1 cellular context compared by ENCODE assay signal in genomic region chr17:63842540-63843386, GRCh38.
TF ChIP-seq lines count a peak whose summit lies in the region.

TSS of gene SMARCD2 (minus strand) at chr17:63842685. CDS start at chr17:63842674, 11 bp downstream.

TF ChIP-seq in H1, 55 proteins besides CTCF, POLR2A, EP300 and RAD21 (continued from another document):
- TF ChIP-seq BACH1 (IDR thresholded peaks at IDR 0.05; ENCODE audit: low read length) (peak; percentile 53), CBX8 (IDR thresholded peaks at IDR 0.05; ENCODE audit: borderline replicate concordance, low read depth, low read length) (no peak), KDM4A (IDR thresholded peaks at IDR 0.05; ENCODE audit: low read depth, low read length, severe bottlenecking) (peak; percentile 84), CEBPB (IDR thresholded peaks at IDR 0.05; ENCODE audit: low read depth, low read length) (peak; percentile 57; the same call in 1 of the 2 replicates), JUN (IDR thresholded peaks at IDR 0.05; ENCODE audit: low read depth, low read length) (peak; percentile 91), CHD1 (IDR thresholded peaks at IDR 0.05; ENCODE audit: low read depth, low read length) (peak; percentile 59; the same call in 1 of the 2 replicates), BRCA1 (IDR thresholded peaks at IDR 0.05; ENCODE audit: low read depth, low read length) (peak; percentile 77; the same call in 1 of the 2 replicates), GABPA (IDR thresholded peaks at IDR 0.05; ENCODE audit: borderline replicate concordance, insufficient read depth, low read length) (peak; percentile 85), CBX5 (IDR thresholded peaks at IDR 0.05; ENCODE audit: low read depth, low read length) (no peak), NRF1 (IDR thresholded peaks at IDR 0.05; ENCODE audit: low read depth, low read length) (peak; percentile 15; the same call in 1 of the 2 replicates), POLR2AphosphoS5 (IDR thresholded peaks at IDR 0.05; ENCODE audit: low read depth, low read length) (no peak), BCL11A (IDR thresholded peaks at IDR 0.05; ENCODE audit: low read depth in 2 of 2, low read length in 2 of 2) (no peak), TAF1 (IDR thresholded peaks at IDR 0.05; ENCODE audit: low read depth, low read length) (peak; percentile 89), USF2 (IDR thresholded peaks at IDR 0.05; ENCODE audit: low read length) (0 out of 2 replicates have a peak, but pooled peaks have one; percentile 25), SP2 (IDR thresholded peaks at IDR 0.05; ENCODE audit: low read length) (no peak), EGR1 (IDR thresholded peaks at IDR 0.05; ENCODE audit: borderline replicate concordance, low read depth, low read length) (peak; percentile 87), ASH2L (IDR thresholded peaks at IDR 0.05; ENCODE audit: low read length) (peak; percentile 36), HDAC2 (IDR thresholded peaks at IDR 0.05; ENCODE audit: borderline replicate concordance in 1 of 2, low read depth in 2 of 2, low read length in 2 of 2) (no peak), RXRA (IDR thresholded peaks at IDR 0.05; ENCODE audit: insufficient read depth, low read depth, low read length) (peak; percentile 93), RNF2 (IDR thresholded peaks at IDR 0.05; ENCODE audit: borderline replicate concordance, low read depth, low read length, missing control alignments, poor library complexity, severe bottlenecking) (no peak), E2F6 (IDR thresholded peaks at IDR 0.05) (peak; percentile 65), SUZ12 (IDR thresholded peaks at IDR 0.05; ENCODE audit: low read length) (no peak), SAP30 (IDR thresholded peaks at IDR 0.05; ENCODE audit: insufficient read depth, insufficient replicate concordance, low read length) (no peak), EZH2 (IDR thresholded peaks at IDR 0.05; ENCODE audit: low read depth, low read length, severe bottlenecking) (no peak), HDAC6 (IDR thresholded peaks at IDR 0.05; ENCODE audit: low read depth, low read length) (no peak), MAX (IDR thresholded peaks at IDR 0.05) (peak; percentile 63; the same call in 1 of the 2 replicates), MAFK (IDR thresholded peaks at IDR 0.05; ENCODE audit: low read depth, low read length) (no peak; the same call in 1 of the 2 replicates), FOSL1 (IDR thresholded peaks at IDR 0.05; ENCODE audit: insufficient read depth, low read depth, low read length) (no peak), ATF3 (IDR thresholded peaks at IDR 0.05; ENCODE audit: insufficient read depth, low read depth, low read length) (no peak), KDM1A (IDR thresholded peaks at IDR 0.05; ENCODE audit: borderline replicate concordance, low read length) (no peak), POU5F1 (IDR thresholded peaks at IDR 0.05; ENCODE audit: low read depth, low read length) (no peak), RFX5 (IDR thresholded peaks at IDR 0.05; ENCODE audit: borderline replicate concordance, low read depth, low read length) (peak; percentile 90), ZNF274 (IDR thresholded peaks at IDR 0.05; ENCODE audit: borderline replicate concordance, extremely low read depth, low read length) (no peak), SP1 (IDR thresholded peaks at IDR 0.05; ENCODE audit: low read depth, low read length) (peak; percentile 100), ATF2 (IDR thresholded peaks at IDR 0.05; ENCODE audit: low read length) (peak; percentile 97), SIRT6 (IDR thresholded peaks at IDR 0.05; ENCODE audit: low read length) (no peak), PHF8 (conservative IDR thresholded peaks at IDR 0.05; ENCODE audit: low read depth, low read length) (peak; percentile 40), CHD7 (IDR thresholded peaks at IDR 0.05; ENCODE audit: insufficient replicate concordance, low read length) (no peak), SP4 (IDR thresholded peaks at IDR 0.05; ENCODE audit: low read length) (peak; percentile 91), GTF2F1 (IDR thresholded peaks at IDR 0.05; ENCODE audit: borderline replicate concordance, low read depth, low read length) (peak; percentile 76), TBP (IDR thresholded peaks at IDR 0.05; ENCODE audit: low read depth, low read length) (peak; percentile 76), TCF12 (IDR thresholded peaks at IDR 0.05; ENCODE audit: low read depth, low read length) (peak; percentile 79), TEAD4 (IDR thresholded peaks at IDR 0.05; ENCODE audit: low read depth, low read length) (peak; percentile 76), JUND (IDR thresholded peaks at IDR 0.05; ENCODE audit: low read length) (peak; percentile 81), RBBP5 (IDR thresholded peaks at IDR 0.05; ENCODE audit: borderline replicate concordance, low read depth, low read length) (no peak), SRF (IDR thresholded peaks at IDR 0.05; ENCODE audit: low read depth, low read length) (peak; percentile 51), TAF7 (optimal IDR thresholded peaks at IDR 0.05; ENCODE audit: borderline replicate concordance, low read depth, low read length) (peak; percentile 72), NANOG (IDR thresholded peaks at IDR 0.05; ENCODE audit: insufficient read depth, low read depth, low read length, poor library complexity, severe bottlenecking) (peak; percentile 67), SIX5 (IDR thresholded peaks at IDR 0.05; ENCODE audit: low read depth, low read length) (no peak; the same call in 1 of the 2 replicates), CTBP2 (IDR thresholded peaks at IDR 0.05; ENCODE audit: borderline replicate concordance, insufficient read depth, insufficient read length, low read length) (peak; percentile 63)
TF ChIP-seq in H1: peak in this region for 33.
